8 cellular contexts compared by ENCODE assay signal in the genomic region with DNA sequence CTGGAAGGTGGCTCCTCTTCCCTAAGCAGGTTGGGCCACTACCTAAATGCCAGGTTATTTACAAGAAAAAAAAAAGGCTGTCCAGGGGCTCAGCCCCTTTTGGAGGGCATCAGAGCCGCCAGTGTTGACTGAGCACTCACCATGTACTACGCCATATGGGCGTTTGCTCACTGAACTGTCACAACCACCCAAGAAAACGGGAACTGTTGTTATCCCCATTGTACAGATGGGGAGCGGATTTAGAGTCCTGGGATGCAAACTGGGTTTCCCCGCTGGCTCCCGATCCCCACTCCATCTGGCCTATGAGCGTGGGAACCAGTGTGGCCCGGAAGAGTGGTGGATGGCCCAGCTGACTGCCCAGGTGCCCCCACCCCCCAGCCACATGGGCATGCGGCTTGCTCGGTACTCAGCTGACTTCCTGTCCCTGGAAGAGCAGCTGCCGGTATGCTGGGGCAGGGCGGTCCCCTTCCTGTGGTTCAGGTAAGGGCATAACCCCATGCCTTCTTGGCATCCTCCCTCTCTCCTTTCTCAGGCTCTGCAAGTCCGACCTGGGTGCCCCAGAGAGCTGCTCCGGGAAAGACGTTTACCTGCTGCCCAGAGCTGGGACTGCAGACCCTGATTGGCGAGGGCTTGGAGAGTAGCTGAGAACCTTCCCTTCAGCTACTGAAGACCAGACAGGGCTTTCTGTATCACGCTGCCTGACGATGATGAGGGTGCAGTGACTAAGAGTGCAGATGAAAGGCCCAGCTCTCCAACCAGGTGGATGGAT. TPM values are rescaled to one million over a fixed set of nuclear protein-coding genes. Genes with fewer than 3 reads are reported as not detected.
A peak's percentile ranks its signal among the peaks of the same experiment; 100 is the strongest.
DNase-seq lines count a peak whose midpoint lies in the region; ATAC-seq and TF ChIP-seq lines count a peak whose summit lies in the region.

No MANE protein-coding gene starts in this region.

- H3K27me3 ChIP-seq in BLaER1 treated with 17β-estradiol and CSF1 and Interleukin-3, amounts not matched to agents 10 nM and 100 nM = peaks cover 0 to 49% (median 45%) of the 10 kb centered on the region in 11 experiments; a peak in 18 of 22 replicates
- H3K27me3 ChIP-seq in Loucy (ENCODE audit: insufficient read depth, low read length, poor library complexity, severe bottlenecking) (no peaks in the 10 kb centered on the region), gastroesophageal sphincter (no peaks in the 10 kb centered on the region)

- H3K4me2 ChIP-seq in BLaER1 treated with 17β-estradiol and CSF1 and Interleukin-3, amounts not matched to agents 10 nM and 100 nM = peak overlapping the region; percentile 81 to 99 (median 91)
- H3K4me2 ChIP-seq in Loucy (ENCODE audit: low read depth, low read length, poor library complexity, severe bottlenecking) = peak overlapping the region; percentile 54

- H4K20me1 ChIP-seq in BLaER1 treated with 17β-estradiol and CSF1 and Interleukin-3, amounts not matched to agents 10 nM and 100 nM = peaks cover 0 to 10% (median 0%) of the 10 kb centered on the region in 11 experiments; a peak in 2 of 22 replicates
- no peaks in the 10 kb centered on the region for H4K20me1 ChIP-seq in Loucy (ENCODE audit: insufficient read depth, low read length, poor library complexity, severe bottlenecking)

- peaks cover 27 to 97% (median 47%) of the 10 kb centered on the region in 10 experiments for H3K4me1 ChIP-seq in BLaER1 treated with 17β-estradiol and CSF1 and Interleukin-3, amounts not matched to agents 10 nM and 100 nM
- H3K4me1 ChIP-seq in Loucy (ENCODE audit: insufficient read depth, low read length, poor library complexity, severe bottlenecking) (peaks cover 22% of the 10 kb centered on the region), gastroesophageal sphincter (peaks cover 5 to 59% (median 29%) of the 10 kb centered on the region in 3 donors)

- no peaks in the 10 kb centered on the region for H3K9me3 ChIP-seq in BLaER1 treated with 17β-estradiol and CSF1 and Interleukin-3, amounts not matched to agents 10 nM and 100 nM (replicated peaks in 1 of 11)
- H3K9me3 ChIP-seq in Loucy (ENCODE audit: insufficient read depth, low read depth, low read length) (no peaks in the 10 kb centered on the region), gastroesophageal sphincter (no peaks in the 10 kb centered on the region)

- H3K9ac ChIP-seq in BLaER1 treated with 17β-estradiol and CSF1 and Interleukin-3, amounts not matched to agents 10 nM and 100 nM = peak overlapping the region in 4 of 11 experiments; percentile 75 to 92 (median 85); a peak in 7 of 22 replicates
- H3K9ac ChIP-seq in Loucy (ENCODE audit: low read depth, low read length, poor library complexity, severe bottlenecking) = peak overlapping the region; percentile 43

- H3K27ac ChIP-seq in BLaER1 treated with 17β-estradiol and CSF1 and Interleukin-3, amounts not matched to agents 10 nM and 100 nM = peak overlapping the region in 4 of 11 experiments; percentile 50 to 94 (median 88); a peak in 8 of 22 replicates
- H3K27ac ChIP-seq in gastroesophageal sphincter = peak overlapping the region; percentile 96 to 99 (median 97)

- ATAC-seq in gastroesophageal sphincter (no peak), HG02981 (IDR thresholded peaks at IDR 0.05; ENCODE audit: unreplicated experiment) (no peak), HG02885 (IDR thresholded peaks at IDR 0.05; ENCODE audit: poor library complexity, unreplicated experiment) (no peak), HG02884 (IDR thresholded peaks at IDR 0.05; ENCODE audit: unreplicated experiment) (no peak)

- WGBS in gastroesophageal sphincter (ENCODE audit: low coverage in 1 of 2), 2 donors = 40 to 76% methylated on average over 1 to 4 of the region's 19 CpGs

- TF ChIP-seq CTCF in Loucy (conservative IDR thresholded peaks at IDR 0.05; ENCODE audit: low read length) (no peak), gastroesophageal sphincter (IDR thresholded peaks at IDR 0.05) (no peak)

- no peaks in the 10 kb centered on the region for H3K9me2 ChIP-seq in Loucy (replicated peaks; ENCODE audit: low read depth, low read length)

- TF ChIP-seq EP300 in gastroesophageal sphincter (IDR thresholded peaks at IDR 0.05) = no peak

- peak overlapping the region in 4 of 10 experiments; percentile 17 to 59 (median 36); a peak in 3 of 20 replicates for H3K4me3 ChIP-seq in BLaER1 treated with 17β-estradiol and CSF1 and Interleukin-3, amounts not matched to agents 10 nM and 100 nM
- H3K4me3 ChIP-seq in Loucy (ENCODE audit: low read length, poor library complexity, severe bottlenecking) (peak overlapping the region; percentile 46), gastroesophageal sphincter (no peak overlapping the region)

- H3K79me2 ChIP-seq in Loucy (ENCODE audit: insufficient read depth, low read length) = no peaks in the 10 kb centered on the region

- peak overlapping the region; percentile 6; the same call in 1 of the 2 replicates for H2AFZ ChIP-seq in Loucy (ENCODE audit: low read length)

- no peak for TF ChIP-seq POLR2A in gastroesophageal sphincter (IDR thresholded peaks at IDR 0.05)

- no peaks in the 10 kb centered on the region for H3F3A ChIP-seq in Loucy (ENCODE audit: low read depth)

- DNase-seq in activated CD8-positive, alpha-beta memory T cell treated with anti-CD3 and anti-CD28 coated beads, Interleukin-2, amount 50 U/mL, for 4 hours = peak; percentile 66
- DNase-seq in stimulated activated CD4-positive, alpha-beta T cell treated with anti-CD3 and anti-CD28 coated beads, Interleukin-4, amount 100 ng/mL, for 1 hour = peak; percentile 59

- H3K36me3 ChIP-seq in BLaER1 treated with 17β-estradiol and CSF1 and Interleukin-3, amounts not matched to agents 10 nM and 100 nM = no peaks in the 10 kb centered on the region
- H3K36me3 ChIP-seq in Loucy (ENCODE audit: insufficient read depth, low read length) (no peaks in the 10 kb centered on the region), gastroesophageal sphincter (no peaks in the 10 kb centered on the region)

RNA-seq across cellular contexts. Expression of gene SOCS3, which starts 16.3 kb away (rescaled TPM):
- total RNA-seq in gastroesophageal sphincter = 100 to 1,000 TPM in 1 of 4 donors, 10 to 100 TPM in 3; 11.5 to 423 (median 38.2) TPM

RNA-seq across cellular contexts. Expression of gene PGS1, which starts 34.8 kb away (rescaled TPM):
- total RNA-seq in gastroesophageal sphincter = 10 to 100 TPM; 24.1 to 53.0 (median 38.8) TPM
